8 cellular contexts compared by ENCODE assay signal in the genomic region with DNA sequence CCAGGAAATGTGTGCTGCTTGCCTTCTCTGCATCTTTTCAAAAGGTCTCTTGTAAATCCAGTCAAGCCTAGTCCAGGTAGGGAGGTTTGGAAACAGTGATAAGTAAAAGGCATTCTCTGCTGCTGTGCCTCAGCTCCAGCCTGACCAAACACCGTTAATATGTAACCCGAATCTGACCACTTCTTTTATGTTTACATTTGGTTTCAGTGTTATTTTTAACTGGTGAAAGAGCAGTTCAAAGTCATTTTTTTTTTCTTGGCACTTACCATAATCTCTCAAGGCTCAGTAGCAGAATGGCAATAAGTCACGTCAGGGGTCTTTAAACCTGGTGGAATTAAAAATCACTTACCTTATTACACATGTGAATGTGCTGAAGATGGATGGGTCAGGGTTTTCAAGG.
DNase-seq lines count a peak whose midpoint lies in the region; ATAC-seq and TF ChIP-seq lines count a peak whose summit lies in the region.

No MANE protein-coding gene starts in this region.

- H3K4me3 ChIP-seq in kidney epithelial cell (ENCODE audit: low read depth, low read length) (no peak overlapping the region), esophagus squamous epithelium (no peak overlapping the region)

- DNase-seq in DMS79 treated with DMSO at 0.1 percent for 48 hours (lab: John Stamatoyannopoulos, UW) (peak; percentile 37), HT-29 (ENCODE audit: low spot score) (peak; percentile 84), kidney epithelial cell (ENCODE audit: low read depth) (peak; percentile 82), NCI-H524 treated with DMSO at 0.1 percent for 48 hours (lab: John Stamatoyannopoulos, UW) (no peak), NCI-H1694 treated with DMSO at 0.1 percent for 48 hours (lab: John Stamatoyannopoulos, UW) (no peak), esophagus squamous epithelium (lab: John Stamatoyannopoulos, UW) (no peak)
- DNase-seq in activated CD8-positive, alpha-beta memory T cell treated with anti-CD3 and anti-CD28 coated beads, Interleukin-2, amount 50 U/mL, for 48 hours = no peak

- 12 to 33% methylated on average over 3 of the region's 3 CpGs for WGBS in esophagus squamous epithelium, 2 donors

- no peak for TF ChIP-seq POLR2A in esophagus squamous epithelium (IDR thresholded peaks at IDR 0.05)

- H3K36me3 ChIP-seq in kidney epithelial cell (ENCODE audit: control insufficient read depth, insufficient read depth, low read length) (no peaks in the 10 kb centered on the region), esophagus squamous epithelium (no peaks in the 10 kb centered on the region)

- no peak overlapping the region for H3K27ac ChIP-seq in esophagus squamous epithelium

- intact Hi-C loops in esophagus squamous epithelium (cut with DNase I) = no loop called here

- TF ChIP-seq CTCF in kidney epithelial cell (IDR thresholded peaks at IDR 0.05; ENCODE audit: insufficient read depth, low read length, poor library complexity, severe bottlenecking) = no peak
- TF ChIP-seq CTCF in esophagus squamous epithelium (IDR thresholded peaks at IDR 0.05) = no peak

- H3K27me3 ChIP-seq in kidney epithelial cell (ENCODE audit: control insufficient read depth, insufficient read depth, low read length) = no peaks in the 10 kb centered on the region
- H3K27me3 ChIP-seq in esophagus squamous epithelium = no peaks in the 10 kb centered on the region

- ATAC-seq in GM21390 (IDR thresholded peaks at IDR 0.05; ENCODE audit: unreplicated experiment) = peak; percentile 48

- peaks cover 5 to 31% (median 16%) of the 10 kb centered on the region in 3 donors for H3K4me1 ChIP-seq in esophagus squamous epithelium

- H3K9me3 ChIP-seq in esophagus squamous epithelium = no peaks in the 10 kb centered on the region

Comparison
In these comparisons a context has a peak if more than half of its experiments do, and no peak if none do; other contexts are left out.
1. DNase-seq: peak in DMS79 treated with DMSO at 0.1 percent for 48 hours (single experiment), HT-29 (single experiment) and kidney epithelial cell (single experiment); none in NCI-H524 treated with DMSO at 0.1 percent for 48 hours (single experiment), NCI-H1694 treated with DMSO at 0.1 percent for 48 hours (single experiment), activated CD8-positive, alpha-beta memory T cell treated with anti-CD3 and anti-CD28 coated beads, Interleukin-2, amount 50 U/mL, for 48 hours (single experiment) and esophagus squamous epithelium (single experiment).